18 cellular contexts compared by ENCODE assay signal in the genomic region with DNA sequence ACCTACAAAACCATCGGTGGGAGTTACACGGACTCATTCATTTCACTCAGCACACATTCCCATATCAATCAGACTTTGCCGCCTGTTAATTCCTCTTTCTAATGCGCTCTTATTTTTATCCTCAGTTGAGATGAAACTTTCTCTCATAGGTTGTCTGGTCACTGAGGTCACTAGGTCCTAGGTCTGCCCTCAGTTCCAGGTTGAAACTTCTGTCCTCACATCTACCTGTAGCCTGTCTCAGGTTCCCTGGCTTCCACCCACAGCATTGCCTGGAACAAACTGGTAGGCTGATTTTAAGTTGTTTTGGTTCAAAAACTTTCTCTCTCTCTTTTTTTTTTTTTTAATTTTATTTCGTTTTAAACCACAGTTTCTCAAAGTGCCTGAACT.
"Had no signal": no experiment of that assay in that cellular context is flagged by ENCODE, and none has a peak within 500 bp of the region (broad histone marks: within the 10 kb centered on the region; RNA-seq: fewer than 3 reads in every experiment).

No MANE protein-coding gene starts in this region.

- H3K9me3 Mint-ChIP-seq: type B pancreatic cell had no signal

- H3K27me3 Mint-ChIP-seq: naive thymus-derived CD4-positive, alpha-beta T cell; stimulated activated naive B cell treated with anti-CD40 and anti-IgM and Interleukin-4, amounts not matched to agents 10 μg/mL and 1 μg/mL and 100 μg/mL, for 72 hours; type B pancreatic cell had no signal

- H3K4me1 Mint-ChIP-seq: stimulated activated naive B cell treated with anti-CD40 and anti-IgM and Interleukin-4, amounts not matched to agents 10 μg/mL and 1 μg/mL and 100 μg/mL, for 72 hours had no signal

- H3K36me3 ChIP-seq: colonic mucosa had no signal

- H3K27ac ChIP-seq: colonic mucosa, heart left ventricle, spleen had no signal

- H3K9me3 ChIP-seq: colonic mucosa, heart left ventricle, spleen had no signal

- H3K27me3 ChIP-seq: colonic mucosa, heart left ventricle, spleen had no signal

- FAIRE-seq: frontal cortex, urothelium cell line had no signal

- H3K27ac Mint-ChIP-seq: naive thymus-derived CD4-positive, alpha-beta T cell; stimulated activated naive B cell treated with anti-CD40 and anti-IgM and Interleukin-4, amounts not matched to agents 10 μg/mL and 1 μg/mL and 100 μg/mL, for 72 hours; type B pancreatic cell had no signal

- DNase-seq: colonic mucosa; heart left ventricle; hypothalamus; islet precursor cell; mammary epithelial cell; naive thymus-derived CD4-positive, alpha-beta T cell; posterior cingulate gyrus; spleen; stimulated activated CD4-positive, alpha-beta T cell treated with anti-CD3 and anti-CD28 coated beads, Interleukin-15, amount 100 ng/mL, for 24 hours; stimulated activated CD4-positive, alpha-beta T cell treated with anti-CD3 and anti-CD28 coated beads, Interleukin-1b, Interleukin-23, amount 100 ng/mL, for 48 hours; stimulated activated CD4-positive, alpha-beta T cell treated with anti-CD3 and anti-CD28 coated beads, Interleukin-4, amount 100 ng/mL, for 24 hours; stimulated activated naive B cell treated with anti-CD40 and anti-IgM and Interleukin-4, amounts not matched to agents 10 μg/mL and 1 μg/mL and 100 μg/mL, for 72 hours had no signal

- H3K4me3 ChIP-seq: colonic mucosa, heart left ventricle, spleen had no signal

- H3K4me3 Mint-ChIP-seq: naive thymus-derived CD4-positive, alpha-beta T cell; stimulated activated naive B cell treated with anti-CD40 and anti-IgM and Interleukin-4, amounts not matched to agents 10 μg/mL and 1 μg/mL and 100 μg/mL, for 72 hours; type B pancreatic cell had no signal

- H3K4me1 ChIP-seq: colonic mucosa, heart left ventricle, spleen had no signal

- ATAC-seq: esophagus mucosa; heart left ventricle; left lobe of liver; naive thymus-derived CD4-positive, alpha-beta T cell; sciatic nerve; stimulated activated naive B cell treated with anti-CD40 and anti-IgM and Interleukin-4, amounts not matched to agents 10 μg/mL and 1 μg/mL and 100 μg/mL, for 72 hours had no signal
